20 cellular contexts compared by ENCODE assay signal in genomic region chr17:41360291-41360995, GRCh38. TPM values are rescaled to one million over a fixed set of nuclear protein-coding genes. Genes with fewer than 3 reads are reported as not detected.
A peak's percentile ranks its signal among the peaks of the same experiment; 100 is the strongest.
DNase-seq lines count a peak whose midpoint lies in the region; ATAC-seq and TF ChIP-seq lines count a peak whose summit lies in the region.
"Had no signal": no experiment of that assay in that cellular context is flagged by ENCODE, and none has a peak within 500 bp of the region (broad histone marks: within the 10 kb centered on the region; RNA-seq: fewer than 3 reads in every experiment).

No MANE protein-coding gene starts in this region.

- no TSS peak for BruUV-seq in PC-3 (replicated peaks; lab: Mats Ljungman, UMichigan)

- no peaks in the 10 kb centered on the region for H4K20me1 ChIP-seq in PC-3 (ENCODE audit: low read length)

- H3K79me2 ChIP-seq in PC-3 (ENCODE audit: low read length): no peaks in the 10 kb centered on the region

- POLR2A ChIA-PET in PC-3 (lab: Charles Lee; ENCODE audit: unreplicated experiment): no interaction called here

- H3K9me2 ChIP-seq in PC-3 (replicated peaks; ENCODE audit: low read length): no peaks in the 10 kb centered on the region

- no peak overlapping the region for H3K4me2 ChIP-seq in PC-3 (ENCODE audit: low read length)

- H3K4me1 ChIP-seq in PC-3 (ENCODE audit: insufficient read depth, low read length): peaks cover 22% of the 10 kb centered on the region

- H3F3A ChIP-seq in PC-3 (ENCODE audit: low read length, unreplicated experiment): no peaks in the 10 kb centered on the region

- no peaks in the 10 kb centered on the region for H3K36me3 ChIP-seq in PC-3 (ENCODE audit: low read depth, low read length)

- ATAC-seq in PC-3: peak; percentile 73
- peak; percentile 63 for ATAC-seq in omental fat pad (ENCODE audit: low FRiP score)
- ATAC-seq in GM21526 (IDR thresholded peaks at IDR 0.05; ENCODE audit: low FRiP score, unreplicated experiment): no peak
- no peak for ATAC-seq in HG02981 (IDR thresholded peaks at IDR 0.05; ENCODE audit: unreplicated experiment)
- ATAC-seq: T-helper 17 cell had no signal

- H3K27me3 ChIP-seq in PC-3 (ENCODE audit: low read length): no peaks in the 10 kb centered on the region

- CTCF ChIA-PET in PC-3 (lab: Charles Lee): interaction anchor here (0.5 kb wide), 1 partner anchor 205 kb away, joined by 3 read pairs; no protein-coding TSS in a partner anchor

- H2AFZ ChIP-seq in PC-3 (ENCODE audit: low read length): 0 out of 2 replicates have a peak overlapping the region, but pooled peaks have one; percentile 1

- intact Hi-C loops in PC-3 (cut with micrococcal nuclease): no loop called here

- H3K9ac ChIP-seq in PC-3 (ENCODE audit: low read length): no peak overlapping the region

- no peaks in the 10 kb centered on the region for H3K9me3 ChIP-seq in PC-3 (ENCODE audit: low read length)

- H3K4me3 ChIP-seq in PC-3 (ENCODE audit: low read length): no peak overlapping the region

- TF ChIP-seq CTCF in PC-3 (conservative IDR thresholded peaks at IDR 0.05; ENCODE audit: low read depth, low read length): no peak
- TF ChIP-seq CTCF in omental fat pad (IDR thresholded peaks at IDR 0.05): no peak

- H3K27ac ChIP-seq in PC-3 (ENCODE audit: low read length): peak overlapping the region; percentile 65
- peak overlapping the region; percentile 37 for H3K27ac ChIP-seq in epithelial cell of prostate

- DNase-seq in EL (peak; percentile 89), PC-3 (peak; percentile 80), epithelial cell of prostate (ENCODE audit: low read depth, low spot score) (no peak), omental fat pad (ENCODE audit: low spot score) (no peak), DMS53 (lab: John Stamatoyannopoulos, UW) (no peak)
- no peak for DNase-seq in stimulated activated CD4-positive, alpha-beta T cell treated with anti-CD3 and anti-CD28 coated beads, Interleukin-2, amount 100 ng/mL, for 48 hours
- DNase-seq: activated CD4-positive, CD25-positive, alpha-beta regulatory T cell treated with anti-CD3 and anti-CD28 coated beads, Interleukin-2, amount 50 U/mL, for 72 hours; activated CD8-positive, alpha-beta memory T cell treated with anti-CD3 and anti-CD28 coated beads, Interleukin-2, amount 50 U/mL, for 48 hours; activated naive CD4-positive, alpha-beta T cell treated with anti-CD3 and anti-CD28 coated beads, Interleukin-2, amount 10 ng/mL, durations not matched to agents 7 days and 5 days; caudate nucleus; MV-4-11; NCI-H2081 treated with DMSO at 0.1 percent for 48 hours; NCI-H774; RPMI8226; stimulated activated CD4-positive, alpha-beta T cell treated with anti-CD3 and anti-CD28 coated beads, Interleukin-12 subunit alpha, Interleukin-12 subunit beta, amount 100 ng/mL, for 4 hours; T-helper 17 cell had no signal

RNA-seq across cellular contexts. Expression of gene KRT33B, which starts 9.2 kb away (rescaled TPM):
- not detected in 2 replicates for total RNA-seq in PC-3 (2014; rRNA removed)
- total RNA-seq in omental fat pad: not detected
- total RNA-seq: glomerular endothelial cell, posterior vena cava, T-helper 17 cell had no signal

RNA-seq across cellular contexts. Expression of gene KRT33A, which starts 9.8 kb away (rescaled TPM):
- total RNA-seq in PC-3 (2014; rRNA removed) (not detected in 2 replicates), omental fat pad (not detected)
- total RNA-seq: glomerular endothelial cell, posterior vena cava, T-helper 17 cell had no signal

RNA-seq across cellular contexts. Expression of gene KRT34, which starts 21.7 kb away (rescaled TPM):
- total RNA-seq in PC-3 (2014; rRNA removed): 2.9 and 5.1 TPM in 2 replicates
- not detected for total RNA-seq in omental fat pad
- total RNA-seq: posterior vena cava, T-helper 17 cell had no signal

RNA-seq across cellular contexts. Expression of gene KRT31, which starts 37.0 kb away (rescaled TPM):
- total RNA-seq in PC-3 (2014; rRNA removed) (not detected in 2 replicates), omental fat pad (not detected)
- total RNA-seq: glomerular endothelial cell, posterior vena cava, T-helper 17 cell had no signal

RNA-seq across cellular contexts. Expression of gene KRTAP17-1, which starts 44.9 kb away (rescaled TPM):
- total RNA-seq in PC-3 (2014; rRNA removed) (not detected in 2 replicates), omental fat pad (not detected)
- total RNA-seq: glomerular endothelial cell, posterior vena cava, T-helper 17 cell had no signal

Comparison
In these comparisons a context has a peak if more than half of its experiments do, and no peak if none do; other contexts are left out.
1. DNase-seq: peak in EL (single experiment) and PC-3 (single experiment); none in epithelial cell of prostate (single experiment), omental fat pad (single experiment), stimulated activated CD4-positive, alpha-beta T cell treated with anti-CD3 and anti-CD28 coated beads, Interleukin-2, amount 100 ng/mL, for 48 hours (0 of 2) and DMS53 (single experiment).
2. ATAC-seq: peak in PC-3 (single experiment) and omental fat pad (single experiment); none in GM21526 (single experiment) and HG02981 (single experiment).